ENCODE assay signal across 27 cellular contexts in genomic region chr4:38415682-38416081, GRCh38.
DNase-seq lines count a peak whose midpoint lies in the region; ATAC-seq, FAIRE-seq and TF ChIP-seq lines count a peak whose summit lies in the region.
"Had no signal": no experiment of that assay in that cellular context is flagged by ENCODE, and none has a peak within 500 bp of the region (broad histone marks: within the 10 kb centered on the region; RNA-seq: fewer than 3 reads in every experiment).

No MANE protein-coding gene starts in this region.

- H3K4me3 Mint-ChIP-seq in activated CD4-positive, alpha-beta T cell treated with anti-CD3 and anti-CD28 coated beads, Interleukin-2, amount 10 ng/mL, durations not matched to agents 7 days and 5 days, result no peak overlapping the region
- H3K4me3 Mint-ChIP-seq: B cell, H9, HFFc6 had no signal

- ATAC-seq in K562 (no peak), GM19395 (IDR thresholded peaks at IDR 0.05; ENCODE audit: unreplicated experiment) (no peak)

- H3K27me3 ChIP-seq in K562 (ENCODE audit: control insufficient read depth in 2 of 2, insufficient read depth in 2 of 2, low read length in 2 of 2), result no peaks in the 10 kb centered on the region
- H3K27me3 ChIP-seq in mesenchymal stem cell (ENCODE audit: control insufficient read depth in 1 of 2, insufficient read depth in 1 of 2, low read length in 2 of 2), result no peaks in the 10 kb centered on the region
- no peaks in the 10 kb centered on the region for H3K27me3 ChIP-seq in trophoblast cell (ENCODE audit: insufficient read depth, low read length)
- H3K27me3 ChIP-seq: SJSA1 had no signal

- intact Hi-C loops in K562 (cut with micrococcal nuclease), result no loop called here

- H3K18ac ChIP-seq in mesenchymal stem cell (ENCODE audit: low read depth in 1 of 2, low read length in 2 of 2) (no peak overlapping the region), trophoblast cell (ENCODE audit: low read length) (no peak overlapping the region)

- in situ Hi-C loops in K562 (cut with MboI), result no loop called here

- H3K36me3 Mint-ChIP-seq in activated CD4-positive, alpha-beta T cell treated with anti-CD3 and anti-CD28 coated beads, Interleukin-2, amount 10 ng/mL, durations not matched to agents 7 days and 5 days (ENCODE audit: low read depth), result no peaks in the 10 kb centered on the region

- H3K9me3 Mint-ChIP-seq in activated CD4-positive, alpha-beta T cell treated with anti-CD3 and anti-CD28 coated beads, Interleukin-2, amount 10 ng/mL, durations not matched to agents 7 days and 5 days, result peaks cover 4% of the 10 kb centered on the region
- H3K9me3 Mint-ChIP-seq: HFFc6 had no signal

- H3K23ac ChIP-seq in mesenchymal stem cell (ENCODE audit: low read length in 2 of 2), result no peak overlapping the region
- no peak overlapping the region for H3K23ac ChIP-seq in trophoblast cell (ENCODE audit: low read length)

- peak overlapping the region in 1 of 2 experiments; percentile 54 for H2BK12ac ChIP-seq in mesenchymal stem cell (ENCODE audit: low read length in 2 of 2)
- H2BK12ac ChIP-seq in trophoblast cell (ENCODE audit: low read length), result no peak overlapping the region

- H2BK120ac ChIP-seq in mesenchymal stem cell (ENCODE audit: low read depth, low read length), result no peak overlapping the region
- no peak overlapping the region for H2BK120ac ChIP-seq in trophoblast cell (ENCODE audit: insufficient read depth, low read length, poor library complexity)

- BruUV-seq in K562 (replicated peaks; lab: Mats Ljungman, UMichigan), result no TSS peak

- no peak overlapping the region for H4K12ac ChIP-seq in trophoblast cell (ENCODE audit: low read depth, low read length)

- H4K20me1 ChIP-seq in K562 (replicated peaks; ENCODE audit: control insufficient read depth, insufficient read depth, low read length), result no peaks in the 10 kb centered on the region

- no peak for DNase-seq in activated CD4-positive, alpha-beta T cell treated with anti-CD3 and anti-CD28 coated beads, Interleukin-2, amount 10 ng/mL, durations not matched to agents 7 days and 5 days
- no peak for DNase-seq in activated CD4-positive, alpha-beta T cell treated with anti-CD3 and anti-CD28 coated beads, Interleukin-2, amount 50 U/mL, for 4 hours
- DNase-seq in K562 (ENCODE audit: extremely low read depth in 1 of 4, low spot score in 3 of 4) (no peak), mesenchymal stem cell (no peak), trophoblast cell (no peak), DMS153 treated with DMSO at 0.1 percent for 48 hours (lab: John Stamatoyannopoulos, UW; ENCODE audit: unreplicated experiment) (no peak), NCI-H526 (lab: John Stamatoyannopoulos, UW) (no peak)
- DNase-seq: CD8-positive, alpha-beta memory T cell; DMS 273 treated with DMSO at 0.1 percent for 48 hours; DND-41; H9; HFFc6; MM.1S; NCI-H1694; NCI-H2029 treated with DMSO at 0.1 percent for 48 hours; NCI-H446 treated with DMSO at 0.1 percent for 48 hours; NCI-H526 treated with DMSO at 0.1 percent for 48 hours; Right ventricle myocardium superior; RPMI8226 had no signal

- no peak for TF ChIP-seq RAD21 in K562 (CRISPR knock-in tag; conservative IDR thresholded peaks at IDR 0.05 in 1 of 2, IDR thresholded peaks at IDR 0.05 in 1 of 2)

- H4K8ac ChIP-seq in mesenchymal stem cell (ENCODE audit: low read length), result no peak overlapping the region
- H4K8ac ChIP-seq in trophoblast cell (ENCODE audit: low read depth, low read length), result no peak overlapping the region

- no peak overlapping the region for H2AK5ac ChIP-seq in mesenchymal stem cell (ENCODE audit: low read length, severe bottlenecking)
- no peak overlapping the region for H2AK5ac ChIP-seq in trophoblast cell (ENCODE audit: low read length)

- H3K4me2 ChIP-seq in K562 (ENCODE audit: insufficient read depth, low read length) (no peak overlapping the region), mesenchymal stem cell (ENCODE audit: low read length, poor library complexity, severe bottlenecking) (no peak overlapping the region), trophoblast cell (ENCODE audit: low read length) (no peak overlapping the region)
- H3K4me2 ChIP-seq: KMS-11 had no signal

- H3K36me3 ChIP-seq in K562 (ENCODE audit: control insufficient read depth, insufficient read depth, low read length), result no peaks in the 10 kb centered on the region
- H3K36me3 ChIP-seq in mesenchymal stem cell (ENCODE audit: control insufficient read depth in 1 of 2, insufficient read depth in 2 of 2, low read depth in 1 of 2, low read length in 2 of 2), result no peaks in the 10 kb centered on the region
- no peaks in the 10 kb centered on the region for H3K36me3 ChIP-seq in trophoblast cell (ENCODE audit: control insufficient read depth in 1 of 2, insufficient read depth in 2 of 2, low read length in 2 of 2)
- H3K36me3 ChIP-seq: SJSA1 had no signal

- peaks cover 9% of the 10 kb centered on the region for H3K4me1 Mint-ChIP-seq in activated CD4-positive, alpha-beta T cell treated with anti-CD3 and anti-CD28 coated beads, Interleukin-2, amount 10 ng/mL, durations not matched to agents 7 days and 5 days

- H2AFZ ChIP-seq in K562 (ENCODE audit: low read depth, low read length) (peak overlapping the region; percentile 22; the same call in 1 of the 2 replicates), mesenchymal stem cell (ENCODE audit: low read depth, low read length) (no peak overlapping the region), trophoblast cell (ENCODE audit: insufficient read depth, low read length, poor library complexity) (no peak overlapping the region)

- H3K14ac ChIP-seq in mesenchymal stem cell (ENCODE audit: low read length in 2 of 2) (peak overlapping the region in 1 of 2 experiments; percentile 87), trophoblast cell (ENCODE audit: low read length) (no peak overlapping the region)

- peak overlapping the region; percentile 47 for H3K27ac Mint-ChIP-seq in activated CD4-positive, alpha-beta T cell treated with anti-CD3 and anti-CD28 coated beads, Interleukin-2, amount 10 ng/mL, durations not matched to agents 7 days and 5 days
- H3K27ac Mint-ChIP-seq: B cell; CD8-positive, alpha-beta memory T cell; HFFc6 had no signal

- CTCF ChIA-PET in activated CD4-positive, alpha-beta T cell treated with anti-CD3 and anti-CD28 coated beads, Interleukin-2, amount 10 ng/mL, durations not matched to agents 7 days and 5 days (lab: Charles Lee), result no interaction called here
- CTCF ChIA-PET in K562 (lab: Yijun Ruan, JAX; ENCODE audit: low intra/inter-chr PET ratio), result no interaction called here

- H3K9me3 ChIP-seq in K562 (replicated peaks; ENCODE audit: control insufficient read depth, insufficient read depth, low read depth, low read length) (no peaks in the 10 kb centered on the region; the same call in 1 of the 2 replicates), mesenchymal stem cell (ENCODE audit: control insufficient read depth, low read length) (no peaks in the 10 kb centered on the region), trophoblast cell (ENCODE audit: insufficient read depth, low read depth, low read length) (peaks cover 2% of the 10 kb centered on the region)
- H3K9me3 ChIP-seq: SJSA1 had no signal

- no peak for TF ChIP-seq EP300 in K562 (IDR thresholded peaks at IDR 0.05; ENCODE audit: low read length)

- 36% methylated on average over 6 of the region's 6 CpGs for WGBS in K562 (ENCODE audit: insufficient coverage, low coverage, missing lambda C conversion rate)
- WGBS in mesenchymal stem cell, result 74% methylated on average over 6 of the region's 6 CpGs
- no CpG with 5 or more reads among the region's 6 CpGs for WGBS in trophoblast cell (ENCODE audit: extremely low coverage, insufficient coverage, insufficient read length)

- H3K4ac ChIP-seq in mesenchymal stem cell (ENCODE audit: low read depth in 1 of 2, low read length in 2 of 2) (no peak overlapping the region), trophoblast cell (ENCODE audit: low read depth, low read length) (no peak overlapping the region)

- POLR2A ChIA-PET in activated CD4-positive, alpha-beta T cell treated with anti-CD3 and anti-CD28 coated beads, Interleukin-2, amount 10 ng/mL, durations not matched to agents 7 days and 5 days (lab: Charles Lee), result no interaction called here
- POLR2A ChIA-PET in K562 (lab: Yijun Ruan, JAX), result no interaction called here

- H3K9me1 ChIP-seq in K562 (ENCODE audit: control insufficient read depth, insufficient read depth, low read length), result no peaks in the 10 kb centered on the region

- peak overlapping the region; percentile 11 for H4K91ac ChIP-seq in mesenchymal stem cell (ENCODE audit: low read length)
- H4K91ac ChIP-seq in trophoblast cell (ENCODE audit: low read depth, low read length), result no peak overlapping the region

- no peak for TF ChIP-seq CTCF in K562 (IDR thresholded peaks at IDR 0.05 in 2 of 3, conservative IDR thresholded peaks at IDR 0.05 in 1 of 3; ENCODE audit: insufficient read depth in 2 of 3, low read depth in 1 of 3, low read length in 3 of 3)

- H3K79me2 ChIP-seq in K562 (ENCODE audit: control insufficient read depth, insufficient read depth, low read length), result no peaks in the 10 kb centered on the region
- no peaks in the 10 kb centered on the region for H3K79me2 ChIP-seq in trophoblast cell (ENCODE audit: control insufficient read depth, insufficient read depth, low read length, poor library complexity)

- no peak for FAIRE-seq in K562 (lab: Jason Lieb, UNC)
- FAIRE-seq: GM18507, HTR-8/SVneo had no signal

- no peak for TF ChIP-seq POLR2A in K562 (conservative IDR thresholded peaks at IDR 0.05)

- H2BK15ac ChIP-seq in mesenchymal stem cell (ENCODE audit: low read depth, poor library complexity, severe bottlenecking), result no peak overlapping the region

- H2BK5ac ChIP-seq in mesenchymal stem cell (ENCODE audit: low read depth, low read length, poor library complexity, severe bottlenecking) (no peak overlapping the region), trophoblast cell (ENCODE audit: low read depth, low read length, poor library complexity) (no peak overlapping the region)

- H3K4me1 ChIP-seq in K562 (replicated peaks in 1 of 2; ENCODE audit: control insufficient read depth in 2 of 2, insufficient read depth in 2 of 2, low read length in 2 of 2) (no peaks in the 10 kb centered on the region), mesenchymal stem cell (ENCODE audit: control insufficient read depth, insufficient read depth, low read depth, low read length) (no peaks in the 10 kb centered on the region), trophoblast cell (ENCODE audit: control insufficient read depth in 1 of 2, insufficient read depth in 2 of 2, low read length in 2 of 2) (no peaks in the 10 kb centered on the region)
- H3K4me1 ChIP-seq: SJSA1 had no signal

- H3K27ac ChIP-seq in K562 (ENCODE audit: extremely low read depth, low read depth, low read length) (no peak overlapping the region), mesenchymal stem cell (ENCODE audit: low read length, poor library complexity, severe bottlenecking) (no peak overlapping the region), trophoblast cell (ENCODE audit: low read depth, low read length) (no peak overlapping the region)
- H3K27ac ChIP-seq: 22Rv1, C4-2B, KMS-11, SJSA1 had no signal

- H3K9ac ChIP-seq in K562 (ENCODE audit: insufficient read depth in 1 of 2, low read depth in 2 of 2, low read length in 2 of 2), result no peak overlapping the region
- H3K9ac ChIP-seq in mesenchymal stem cell (ENCODE audit: low read length), result no peak overlapping the region
- H3K9ac ChIP-seq in trophoblast cell (ENCODE audit: low read length), result no peak overlapping the region
- H3K9ac ChIP-seq: KMS-11 had no signal

- H3K79me1 ChIP-seq in mesenchymal stem cell (replicated peaks; ENCODE audit: low read length, poor library complexity, severe bottlenecking) (no peaks in the 10 kb centered on the region), trophoblast cell (ENCODE audit: low read length) (no peaks in the 10 kb centered on the region)

- H3K27me3 Mint-ChIP-seq in activated CD4-positive, alpha-beta T cell treated with anti-CD3 and anti-CD28 coated beads, Interleukin-2, amount 10 ng/mL, durations not matched to agents 7 days and 5 days, result no peaks in the 10 kb centered on the region
- H3K27me3 Mint-ChIP-seq: B cell had no signal

- H3K4me3 ChIP-seq in K562, result no peak overlapping the region
- no peak overlapping the region for H3K4me3 ChIP-seq in mesenchymal stem cell (ENCODE audit: insufficient read depth in 1 of 2, low read depth in 1 of 2, low read length in 2 of 2)
- H3K4me3 ChIP-seq in trophoblast cell (ENCODE audit: low read depth, low read length), result peak overlapping the region; percentile 35
- H3K4me3 ChIP-seq: SJSA1 had no signal
